10 cellular contexts compared by ENCODE assay signal in the genomic region with DNA sequence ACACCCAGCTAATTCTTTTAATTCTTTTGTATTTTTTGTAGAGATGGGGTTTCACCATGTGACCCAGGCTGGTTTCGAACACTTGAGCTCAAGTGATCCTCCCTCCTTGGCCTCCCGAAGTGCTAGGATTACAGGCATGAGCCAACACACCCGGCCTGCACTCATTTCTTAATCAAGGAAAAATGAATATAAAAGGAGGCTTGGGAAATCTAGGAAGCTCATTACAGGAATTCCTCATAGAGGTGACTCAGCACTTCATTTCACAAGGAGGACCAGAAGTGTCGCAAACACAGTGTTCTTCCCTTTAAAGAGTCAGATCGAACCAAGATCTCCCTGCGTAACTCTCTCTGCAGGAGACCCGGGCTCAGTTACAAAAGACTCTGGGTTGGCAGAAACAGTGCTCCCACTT. TPM values are rescaled to one million over a fixed set of nuclear protein-coding genes. Genes with fewer than 3 reads are reported as not detected.
DNase-seq lines count a peak whose midpoint lies in the region; ATAC-seq, FAIRE-seq and TF ChIP-seq lines count a peak whose summit lies in the region.
"Had no signal": no experiment of that assay in that cellular context is flagged by ENCODE, and none has a peak within 500 bp of the region (broad histone marks: within the 10 kb centered on the region; RNA-seq: fewer than 3 reads in every experiment).

No MANE protein-coding gene starts in this region.

- no peak overlapping the region for H3K9ac ChIP-seq in keratinocyte (ENCODE audit: control insufficient read depth, extremely low read depth, insufficient read depth, low read length)

- peaks cover 3% of the 10 kb centered on the region for H3K4me1 Mint-ChIP-seq in activated CD8-positive, alpha-beta memory T cell treated with anti-CD3 and anti-CD28 coated beads, Interleukin-2, amount 10 ng/mL, durations not matched to agents 7 days and 5 days

- no peak for TF ChIP-seq POLR2A in transverse colon (IDR thresholded peaks at IDR 0.05)

- FAIRE-seq in keratinocyte (lab: Jason Lieb, UNC) = peak; percentile 63

- peak overlapping the region; percentile 69 for H2AFZ ChIP-seq in keratinocyte (ENCODE audit: control insufficient read depth, low read length)

- H3K27ac ChIP-seq in keratinocyte (ENCODE audit: control insufficient read depth, insufficient read depth, low read length) (peak overlapping the region; percentile 68), transverse colon (peak overlapping the region; percentile 19 to 65 (median 42))

- intact Hi-C loops in transverse colon (cut with DNase I; ENCODE audit: low total_unique reads) = no loop called here

- H3K4me3 Mint-ChIP-seq in activated CD8-positive, alpha-beta memory T cell treated with anti-CD3 and anti-CD28 coated beads, Interleukin-2, amount 10 ng/mL, durations not matched to agents 7 days and 5 days = no peak overlapping the region
- H3K4me3 Mint-ChIP-seq: B cell, H9 had no signal

- H3K36me3 ChIP-seq in keratinocyte (ENCODE audit: control insufficient read depth in 2 of 2, extremely low read depth in 1 of 2, insufficient read depth in 2 of 2, low read length in 2 of 2) = no peaks in the 10 kb centered on the region
- no peaks in the 10 kb centered on the region for H3K36me3 ChIP-seq in transverse colon

- peak; percentile 83 for DNase-seq in NCI-H2029 (lab: John Stamatoyannopoulos, UW)
- no peak for DNase-seq in NCI-H2029 treated with DMSO at 0.1 percent for 48 hours (lab: John Stamatoyannopoulos, UW)
- peak; percentile 99 for DNase-seq in amniotic epithelial cell (ENCODE audit: low read depth)
- peak; percentile 70 for DNase-seq in keratinocyte (ENCODE audit: low read depth, low spot score)
- peak; percentile 54 for DNase-seq in transverse colon
- DNase-seq in DMS153 (lab: John Stamatoyannopoulos, UW) = no peak
- DNase-seq in GM13976 (ENCODE audit: low spot score) = no peak
- DNase-seq in activated CD8-positive, alpha-beta memory T cell treated with anti-CD3 and anti-CD28 coated beads, Interleukin-2, amount 10 ng/mL, durations not matched to agents 7 days and 5 days = no peak
- DNase-seq: H9 had no signal

- no peaks in the 10 kb centered on the region for H4K20me1 ChIP-seq in keratinocyte (ENCODE audit: control insufficient read depth, extremely low read depth, insufficient read depth, low read length)

- WGBS in transverse colon (ENCODE audit: low coverage in 1 of 2), 2 donors = 77 to 82% methylated on average over 5 to 7 of the region's 7 CpGs

- no peak for TF ChIP-seq EP300 in transverse colon (IDR thresholded peaks at IDR 0.05; ENCODE audit: low read depth)

- dilution Hi-C loops in keratinocyte (cut with MboI; ENCODE audit: extremely low pct_ligation_motif_present, low sequenced_read_pairs) = no loop called here

- H3K4me3 ChIP-seq in keratinocyte (ENCODE audit: control insufficient read depth in 2 of 3, extremely low read depth in 1 of 3, insufficient read depth in 2 of 3, low read depth in 1 of 3, low read length in 3 of 3) (no peak overlapping the region), transverse colon (no peak overlapping the region)

- H3K9me3 ChIP-seq in keratinocyte (ENCODE audit: control insufficient read depth, low read depth, low read length) = peaks cover 4% of the 10 kb centered on the region
- peaks cover 9 to 10% of the 10 kb centered on the region in 2 donors for H3K9me3 ChIP-seq in transverse colon

- H3K4me2 ChIP-seq in keratinocyte (ENCODE audit: control insufficient read depth, extremely low read depth, insufficient read depth, low read depth, low read length) = peak overlapping the region; percentile 49

- TF ChIP-seq CTCF in keratinocyte (optimal IDR thresholded peaks at IDR 0.05 in 1 of 3, IDR thresholded peaks at IDR 0.05 in 1 of 3, conservative IDR thresholded peaks at IDR 0.05 in 1 of 3; ENCODE audit: extremely low read depth in 1 of 3, insufficient read depth in 2 of 3, low read length in 3 of 3) = no peak
- no peak for TF ChIP-seq CTCF in transverse colon (IDR thresholded peaks at IDR 0.05)
- no peak for TF ChIP-seq CTCF in GM13976 (IDR thresholded peaks at IDR 0.05; ENCODE audit: borderline replicate concordance, control extremely low read depth, extremely low read depth, insufficient read depth, missing control alignments)

- no peak for ATAC-seq in activated CD8-positive, alpha-beta memory T cell treated with anti-CD3 and anti-CD28 coated beads, Interleukin-2, amount 10 ng/mL, durations not matched to agents 7 days and 5 days

- peaks cover 21% of the 10 kb centered on the region for H3K4me1 ChIP-seq in keratinocyte (ENCODE audit: control insufficient read depth, extremely low read depth, insufficient read depth, low read length)
- peaks cover 2 to 24% (median 14%) of the 10 kb centered on the region in 4 donors for H3K4me1 ChIP-seq in transverse colon

- CTCF ChIA-PET in activated CD8-positive, alpha-beta memory T cell treated with anti-CD3 and anti-CD28 coated beads, Interleukin-2, amount 10 ng/mL, durations not matched to agents 7 days and 5 days (lab: Charles Lee) = interaction anchor here (1.9 kb wide), 1 partner anchor 28 kb away, joined by 6 read pairs; no protein-coding TSS in a partner anchor

- H3K79me2 ChIP-seq in keratinocyte (ENCODE audit: control insufficient read depth, insufficient read depth, low read length) = no peaks in the 10 kb centered on the region

- H3K27me3 ChIP-seq in keratinocyte (ENCODE audit: control insufficient read depth, extremely low read depth, insufficient read depth, low read length) (no peaks in the 10 kb centered on the region), transverse colon (no peaks in the 10 kb centered on the region)

- H3K9me1 ChIP-seq in keratinocyte (ENCODE audit: control insufficient read depth, extremely low read depth, insufficient read depth, low read length) = peaks cover 3% of the 10 kb centered on the region

- in situ Hi-C loops in transverse colon (cut with MboI; ENCODE audit: low pct_ligation_motif_present in 1 of 4, low pct_unique_long_range_greater_than_20kb in 1 of 4, low sequenced_read_pairs in 3 of 4) = no loop called here
- in situ Hi-C loops in GM13976 (cut with MboI; ENCODE audit: low sequenced_read_pairs, unreplicated experiment) = no loop called here

- peaks cover 8% of the 10 kb centered on the region for H3K36me3 Mint-ChIP-seq in activated CD8-positive, alpha-beta memory T cell treated with anti-CD3 and anti-CD28 coated beads, Interleukin-2, amount 10 ng/mL, durations not matched to agents 7 days and 5 days

- H3K27ac Mint-ChIP-seq in activated CD8-positive, alpha-beta memory T cell treated with anti-CD3 and anti-CD28 coated beads, Interleukin-2, amount 10 ng/mL, durations not matched to agents 7 days and 5 days = no peak overlapping the region
- H3K27ac Mint-ChIP-seq: B cell, H9 had no signal

- H3K9me3 Mint-ChIP-seq in activated CD8-positive, alpha-beta memory T cell treated with anti-CD3 and anti-CD28 coated beads, Interleukin-2, amount 10 ng/mL, durations not matched to agents 7 days and 5 days (ENCODE audit: low read depth) = peaks cover 7% of the 10 kb centered on the region

- H3K27me3 Mint-ChIP-seq in activated CD8-positive, alpha-beta memory T cell treated with anti-CD3 and anti-CD28 coated beads, Interleukin-2, amount 10 ng/mL, durations not matched to agents 7 days and 5 days = no peaks in the 10 kb centered on the region
- H3K27me3 Mint-ChIP-seq: B cell had no signal

RNA-seq across cellular contexts. Expression of a gene that starts 30.3 kb away (rescaled TPM):
- 35.2 to 123 TPM (median 92.6 TPM) in 3 replicates for polyA plus RNA-seq in keratinocyte
- 199 TPM for polyA plus RNA-seq in keratinocyte (2011; ENCODE audit: low read depth)
- 33.0 and 56.7 TPM in 2 replicates for polyA plus RNA-seq in keratinocyte (2011; cell fraction: cytosol; rRNA removed)
- 250 and 467 TPM in 2 replicates for polyA plus RNA-seq in keratinocyte (2011; cell fraction: nucleus; rRNA removed)
- polyA plus RNA-seq in keratinocyte (2012; ENCODE audit: low replicate concordance) = 30.3 and 200 TPM in 2 replicates
- 122 to 241 TPM (median 215 TPM) in 3 replicates for polyA minus RNA-seq in keratinocyte
- 85.2 TPM for polyA minus RNA-seq in keratinocyte (2011; cell fraction: cytosol; rRNA and poly(A)+ RNA removed)
- polyA minus RNA-seq in keratinocyte (2011; cell fraction: nucleus; rRNA and poly(A)+ RNA removed) = 232 and 287 TPM in 2 replicates
- 1,000 to 10,000 TPM in 1 of 4 donors, 100 to 1,000 TPM in 3; 362 to 1,916 (median 456) TPM for total RNA-seq in transverse colon
- 100 to 1,000 TPM in 1 of 2 experiments, 10 to 100 TPM in 1; 82.9 to 245 TPM for total RNA-seq in activated CD8-positive, alpha-beta memory T cell treated with anti-CD3 and anti-CD28 coated beads, Interleukin-2, amount 10 ng/mL, durations not matched to agents 7 days and 5 days

Comparison
In these comparisons a context has a peak if more than half of its experiments do, and no peak if none do; other contexts are left out.
1. DNase-seq: peak in NCI-H2029 (single experiment), amniotic epithelial cell (single experiment), keratinocyte (single experiment) and transverse colon (single experiment); none in NCI-H2029 treated with DMSO at 0.1 percent for 48 hours (single experiment), DMS153 (single experiment), GM13976 (single experiment) and activated CD8-positive, alpha-beta memory T cell treated with anti-CD3 and anti-CD28 coated beads, Interleukin-2, amount 10 ng/mL, durations not matched to agents 7 days and 5 days (single experiment).